Comparison of ENCODE assay signal across 8 cellular contexts in genomic region chr11:102010776-102011500, GRCh38. TPM values are rescaled to one million over a fixed set of nuclear protein-coding genes. Genes with fewer than 3 reads are reported as not detected.
A peak's percentile ranks its signal among the peaks of the same experiment; 100 is the strongest.
DNase-seq lines count a peak whose midpoint lies in the region; ATAC-seq and TF ChIP-seq lines count a peak whose summit lies in the region.

No MANE protein-coding gene starts in this region.

- no peak overlapping the region for H3K27ac ChIP-seq in right atrium auricular region

- DNase-seq in HFF-Myc (ENCODE audit: extremely low read depth, low read depth): peak; percentile 63
- peak; percentile 91 for DNase-seq in adipocyte (ENCODE audit: low read depth)
- DNase-seq in right atrium auricular region (ENCODE audit: low spot score): peak; percentile 74
- peak; percentile 54 for DNase-seq in stromal cell of bone marrow (ENCODE audit: low read depth)
- DNase-seq in CD1c-positive myeloid dendritic cell (ENCODE audit: extremely low spot score): no peak
- DNase-seq in activated T-cell treated with anti-CD3 and anti-CD28 coated beads, Interleukin-2, amount 50 U/mL, for 48 hours: no peak

- peak overlapping the region; percentile 72 for H3K9ac ChIP-seq in adipocyte (ENCODE audit: low read length)

- H3K27me3 ChIP-seq in adipocyte (replicated peaks; ENCODE audit: control insufficient read depth, insufficient read depth, low read length) (no peaks in the 10 kb centered on the region), right atrium auricular region (no peaks in the 10 kb centered on the region)

- ATAC-seq in HG02852 (IDR thresholded peaks at IDR 0.05; ENCODE audit: unreplicated experiment) (no peak), GM18909 (IDR thresholded peaks at IDR 0.05; ENCODE audit: poor library complexity, unreplicated experiment) (no peak)

- no peak overlapping the region for H3K4me3 ChIP-seq in HFF-Myc (replicated peaks; ENCODE audit: low read depth, low read length)
- peak overlapping the region; percentile 21 for H3K4me3 ChIP-seq in adipocyte (ENCODE audit: low read length)
- no peak overlapping the region for H3K4me3 ChIP-seq in right atrium auricular region

- no peaks in the 10 kb centered on the region for H3K9me3 ChIP-seq in adipocyte (ENCODE audit: control insufficient read depth, low read length)
- H3K9me3 ChIP-seq in right atrium auricular region: no peaks in the 10 kb centered on the region

- H3K36me3 ChIP-seq in adipocyte (ENCODE audit: control insufficient read depth, insufficient read depth, low read length, severe bottlenecking) (no peaks in the 10 kb centered on the region), right atrium auricular region (no peaks in the 10 kb centered on the region)

- no peak for TF ChIP-seq CTCF in HFF-Myc (IDR thresholded peaks at IDR 0.05; ENCODE audit: low read depth, low read length, missing control alignments)
- no peak for TF ChIP-seq CTCF in right atrium auricular region (IDR thresholded peaks at IDR 0.05)

- H3K4me1 ChIP-seq in adipocyte (ENCODE audit: control insufficient read depth, insufficient read depth, low read length) (peaks cover 22% of the 10 kb centered on the region), right atrium auricular region (peaks cover 0 to 10% of the 10 kb centered on the region in 2 donors)

RNA-seq across cellular contexts. Expression of gene CFAP300, which starts 36.3 kb away (rescaled TPM):
- 1 to 10 TPM; 1.8 to 5.4 TPM for total RNA-seq in right atrium auricular region

Comparison
In these comparisons a context has a peak if more than half of its experiments do, and no peak if none do; other contexts are left out.
1. DNase-seq: peak in HFF-Myc (single experiment), adipocyte (single experiment), right atrium auricular region (single experiment) and stromal cell of bone marrow (single experiment); none in CD1c-positive myeloid dendritic cell (single experiment) and activated T-cell treated with anti-CD3 and anti-CD28 coated beads, Interleukin-2, amount 50 U/mL, for 48 hours (0 of 2).